25 cellular contexts compared by ENCODE assay signal in the genomic region with DNA sequence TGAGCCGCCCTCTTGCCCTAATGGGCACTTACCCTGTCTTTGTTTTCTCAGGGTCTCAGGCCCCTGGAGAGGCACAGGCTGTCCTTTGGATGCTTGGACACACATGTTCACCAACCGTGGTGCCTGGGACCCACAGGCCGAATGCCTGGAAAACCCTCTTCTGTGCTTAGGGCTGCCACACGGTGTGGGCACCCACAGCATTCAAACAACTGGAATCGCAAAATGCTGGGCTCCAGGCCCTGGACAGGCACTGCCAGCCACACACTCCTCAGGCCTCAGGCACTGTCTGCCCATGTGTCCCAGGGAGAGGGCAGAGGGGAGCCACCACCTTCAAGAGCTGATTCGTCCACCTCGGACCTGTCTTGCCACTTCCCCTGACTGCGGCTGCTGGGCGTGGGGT.
"Had no signal": no experiment of that assay in that cellular context is flagged by ENCODE, and none has a peak within 500 bp of the region (broad histone marks: within the 10 kb centered on the region; RNA-seq: fewer than 3 reads in every experiment).

No MANE protein-coding gene starts in this region.

- H3K9ac ChIP-seq: parathyroid adenoma had no signal

- H3K27ac ChIP-seq: ovary, parathyroid adenoma, psoas muscle, right lobe of liver, sigmoid colon, suprapubic skin, testis, tibial nerve, upper lobe of left lung, vagina had no signal

- H3K9me3 ChIP-seq: ovary, right lobe of liver, sigmoid colon, suprapubic skin, testis, upper lobe of left lung, vagina had no signal

- H3K4me3 ChIP-seq: ovary, psoas muscle, right lobe of liver, sigmoid colon, suprapubic skin, testis, tibial nerve, upper lobe of left lung, vagina had no signal

- H3K36me3 ChIP-seq: ovary, right lobe of liver, sigmoid colon, suprapubic skin, tibial nerve, upper lobe of left lung, vagina had no signal

- FAIRE-seq: small intestine, urothelium cell line had no signal

- H3K79me2 ChIP-seq: parathyroid adenoma had no signal

- H3K27me3 ChIP-seq: ovary, right lobe of liver, sigmoid colon, suprapubic skin, testis, tibial nerve, upper lobe of left lung, vagina had no signal

- H3K4me1 ChIP-seq: parathyroid adenoma, psoas muscle, right lobe of liver, sigmoid colon, testis, tibial nerve, upper lobe of left lung, vagina had no signal

- DNase-seq: naive thymus-derived CD4-positive, alpha-beta T cell; natural killer cell; occipital lobe; ovary; psoas muscle; right cardiac atrium; right lobe of liver; sigmoid colon; small intestine; stimulated activated CD4-positive, alpha-beta T cell treated with anti-CD3 and anti-CD28 coated beads, Interleukin-15, amount 100 ng/mL, for 24 hours; stimulated activated CD4-positive, alpha-beta T cell treated with anti-CD3 and anti-CD28 coated beads, Interleukin-4, amount 100 ng/mL, for 1 hour; stimulated activated CD4-positive, alpha-beta T cell treated with anti-CD3 and anti-CD28 coated beads, Interleukin-4, amount 100 ng/mL, for 4 hours; stimulated activated CD8-positive, alpha-beta memory T cell treated with anti-CD3 and anti-CD28 coated beads, Interleukin-4, amount 100 ng/mL, for 48 hours; stimulated activated naive CD4-positive, alpha-beta T cell; stimulated activated naive CD8-positive, alpha-beta T cell treated with anti-CD3 and anti-CD28 coated beads, Interleukin-15, amount 100 ng/mL, for 72 hours; stimulated activated naive CD8-positive, alpha-beta T cell treated with anti-CD3 and anti-CD28 coated beads, Interleukin-15, Interleukin-2, amounts not matched to agents 100 U/mL and 50 U/mL, for 24 hours; substantia nigra; testis; trophoblast cell had no signal

- H2AFZ ChIP-seq: parathyroid adenoma had no signal
